1 cellular context compared by ENCODE assay signal in the genomic region with DNA sequence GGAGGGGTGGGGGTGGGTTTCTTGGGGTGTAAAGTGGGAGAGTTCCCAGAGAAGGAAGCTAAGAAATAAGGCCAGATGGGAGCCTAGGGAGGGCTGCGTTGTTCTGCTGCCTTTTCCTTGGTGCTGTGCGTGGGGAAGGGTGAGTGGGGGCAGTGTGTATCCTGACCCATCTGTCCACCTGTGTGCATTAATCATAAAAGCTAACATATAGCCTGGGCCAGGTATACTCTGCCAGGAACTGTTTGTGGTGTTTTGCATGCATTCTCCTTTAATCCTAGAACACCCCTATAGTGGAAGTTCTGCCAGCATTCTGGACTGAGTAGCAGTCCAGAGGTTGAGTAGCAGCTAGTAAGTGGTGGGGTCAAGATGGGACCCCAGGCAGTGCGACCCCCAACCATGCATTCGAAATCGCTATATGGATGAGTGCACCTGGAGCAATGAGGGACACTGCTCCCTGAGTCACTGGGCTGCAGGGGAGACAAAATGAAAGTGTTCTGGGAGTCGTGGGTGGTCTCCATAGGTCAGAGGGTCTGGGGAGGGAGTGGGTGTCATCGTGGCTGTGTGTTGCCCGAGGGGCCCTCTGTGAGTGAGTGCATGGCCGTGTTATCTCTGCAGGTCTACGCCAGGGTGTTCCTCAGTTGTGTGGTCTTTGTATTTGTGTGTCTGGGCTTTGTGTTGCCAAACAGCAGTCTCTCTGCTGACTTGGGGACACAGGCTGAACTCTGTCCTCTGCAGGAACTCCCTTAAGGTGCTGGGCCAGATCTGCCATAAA.
TF ChIP-seq lines count a peak whose summit lies in the region.

No MANE protein-coding gene starts in this region.

TF ChIP-seq in HepG2, 621 proteins besides CTCF, POLR2A, EP300 and RAD21 (continued from another document and continues in another):
- TF ChIP-seq, protein P1, sequence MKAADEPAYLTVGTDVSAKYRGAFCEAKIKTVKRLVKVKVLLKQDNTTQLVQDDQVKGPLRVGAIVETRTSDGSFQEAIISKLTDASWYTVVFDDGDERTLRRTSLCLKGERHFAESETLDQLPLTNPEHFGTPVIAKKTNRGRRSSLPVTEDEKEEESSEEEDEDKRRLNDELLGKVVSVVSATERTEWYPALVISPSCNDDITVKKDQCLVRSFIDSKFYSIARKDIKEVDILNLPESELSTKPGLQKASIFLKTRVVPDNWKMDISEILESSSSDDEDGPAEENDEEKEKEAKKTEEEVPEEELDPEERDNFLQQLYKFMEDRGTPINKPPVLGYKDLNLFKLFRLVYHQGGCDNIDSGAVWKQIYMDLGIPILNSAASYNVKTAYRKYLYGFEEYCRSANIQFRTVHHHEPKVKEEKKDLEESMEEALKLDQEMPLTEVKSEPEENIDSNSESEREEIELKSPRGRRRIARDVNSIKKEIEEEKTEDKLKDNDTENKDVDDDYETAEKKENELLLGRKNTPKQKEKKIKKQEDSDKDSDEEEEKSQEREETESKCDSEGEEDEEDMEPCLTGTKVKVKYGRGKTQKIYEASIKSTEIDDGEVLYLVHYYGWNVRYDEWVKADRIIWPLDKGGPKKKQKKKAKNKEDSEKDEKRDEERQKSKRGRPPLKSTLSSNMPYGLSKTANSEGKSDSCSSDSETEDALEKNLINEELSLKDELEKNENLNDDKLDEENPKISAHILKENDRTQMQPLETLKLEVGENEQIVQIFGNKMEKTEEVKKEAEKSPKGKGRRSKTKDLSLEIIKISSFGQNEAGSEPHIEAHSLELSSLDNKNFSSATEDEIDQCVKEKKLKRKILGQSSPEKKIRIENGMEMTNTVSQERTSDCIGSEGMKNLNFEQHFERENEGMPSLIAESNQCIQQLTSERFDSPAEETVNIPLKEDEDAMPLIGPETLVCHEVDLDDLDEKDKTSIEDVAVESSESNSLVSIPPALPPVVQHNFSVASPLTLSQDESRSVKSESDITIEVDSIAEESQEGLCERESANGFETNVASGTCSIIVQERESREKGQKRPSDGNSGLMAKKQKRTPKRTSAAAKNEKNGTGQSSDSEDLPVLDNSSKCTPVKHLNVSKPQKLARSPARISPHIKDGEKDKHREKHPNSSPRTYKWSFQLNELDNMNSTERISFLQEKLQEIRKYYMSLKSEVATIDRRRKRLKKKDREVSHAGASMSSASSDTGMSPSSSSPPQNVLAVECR (CRISPR knock-in tag; IDR thresholded peaks at IDR 0.05; ENCODE audit: borderline replicate concordance): peak; percentile 75
- TF ChIP-seq ZNF670 (CRISPR knock-in tag; IDR thresholded peaks at IDR 0.05; ENCODE audit: borderline replicate concordance) (no peak), NR2C2 (CRISPR knock-in tag; IDR thresholded peaks at IDR 0.05; ENCODE audit: borderline replicate concordance) (no peak), ZNF350 (CRISPR knock-in tag; IDR thresholded peaks at IDR 0.05; ENCODE audit: borderline replicate concordance, low read depth) (no peak), SOX5 (CRISPR knock-in tag; IDR thresholded peaks at IDR 0.05; ENCODE audit: borderline replicate concordance) (no peak), SETDB1 (CRISPR knock-in tag; IDR thresholded peaks at IDR 0.05; ENCODE audit: borderline replicate concordance) (no peak), RXRA (CRISPR knock-in tag; IDR thresholded peaks at IDR 0.05) (no peak), ZNF367 (CRISPR knock-in tag; IDR thresholded peaks at IDR 0.05; ENCODE audit: borderline replicate concordance) (no peak), ZNF24 (IDR thresholded peaks at IDR 0.05) (no peak), SMC3 (IDR thresholded peaks at IDR 0.05; ENCODE audit: low read length) (0 out of 2 replicates have a peak, but pooled peaks have one; percentile 5), GATAD2A (CRISPR knock-in tag; IDR thresholded peaks at IDR 0.05) (no peak), ZNF616 (CRISPR knock-in tag; IDR thresholded peaks at IDR 0.05; ENCODE audit: low read depth) (no peak), ZNF317 (CRISPR knock-in tag; IDR thresholded peaks at IDR 0.05) (peak; percentile 35; the same call in 1 of the 2 replicates), GATAD1 (CRISPR knock-in tag; IDR thresholded peaks at IDR 0.05) (0 out of 2 replicates have a peak, but pooled peaks have one; percentile 15), ZNF296 (CRISPR knock-in tag; conservative IDR thresholded peaks at IDR 0.05) (0 out of 2 replicates have a peak, but pooled peaks have one; percentile 21), ZNF776 (CRISPR knock-in tag; IDR thresholded peaks at IDR 0.05) (0 out of 2 replicates have a peak, but pooled peaks have one; percentile 36), SNRNP70 (IDR thresholded peaks at IDR 0.05; ENCODE audit: low read depth, low read length) (no peak), SAP130 (CRISPR knock-in tag; IDR thresholded peaks at IDR 0.05; ENCODE audit: low read depth) (peak; percentile 12; the same call in 1 of the 2 replicates), ZNF430 (CRISPR knock-in tag; IDR thresholded peaks at IDR 0.05) (0 out of 2 replicates have a peak, but pooled peaks have one; percentile 39), ZNF383 (CRISPR knock-in tag; IDR thresholded peaks at IDR 0.05; ENCODE audit: borderline replicate concordance) (no peak), NRL (CRISPR knock-in tag; IDR thresholded peaks at IDR 0.05; ENCODE audit: borderline replicate concordance) (peak; percentile 69; the same call in 1 of the 2 replicates), PPARG (CRISPR knock-in tag; conservative IDR thresholded peaks at IDR 0.05) (no peak), DNMT1 (CRISPR knock-in tag; IDR thresholded peaks at IDR 0.05) (0 out of 2 replicates have a peak, but pooled peaks have one; percentile 55), NFYB (CRISPR knock-in tag; IDR thresholded peaks at IDR 0.05) (no peak)
- TF ChIP-seq, protein P2, sequence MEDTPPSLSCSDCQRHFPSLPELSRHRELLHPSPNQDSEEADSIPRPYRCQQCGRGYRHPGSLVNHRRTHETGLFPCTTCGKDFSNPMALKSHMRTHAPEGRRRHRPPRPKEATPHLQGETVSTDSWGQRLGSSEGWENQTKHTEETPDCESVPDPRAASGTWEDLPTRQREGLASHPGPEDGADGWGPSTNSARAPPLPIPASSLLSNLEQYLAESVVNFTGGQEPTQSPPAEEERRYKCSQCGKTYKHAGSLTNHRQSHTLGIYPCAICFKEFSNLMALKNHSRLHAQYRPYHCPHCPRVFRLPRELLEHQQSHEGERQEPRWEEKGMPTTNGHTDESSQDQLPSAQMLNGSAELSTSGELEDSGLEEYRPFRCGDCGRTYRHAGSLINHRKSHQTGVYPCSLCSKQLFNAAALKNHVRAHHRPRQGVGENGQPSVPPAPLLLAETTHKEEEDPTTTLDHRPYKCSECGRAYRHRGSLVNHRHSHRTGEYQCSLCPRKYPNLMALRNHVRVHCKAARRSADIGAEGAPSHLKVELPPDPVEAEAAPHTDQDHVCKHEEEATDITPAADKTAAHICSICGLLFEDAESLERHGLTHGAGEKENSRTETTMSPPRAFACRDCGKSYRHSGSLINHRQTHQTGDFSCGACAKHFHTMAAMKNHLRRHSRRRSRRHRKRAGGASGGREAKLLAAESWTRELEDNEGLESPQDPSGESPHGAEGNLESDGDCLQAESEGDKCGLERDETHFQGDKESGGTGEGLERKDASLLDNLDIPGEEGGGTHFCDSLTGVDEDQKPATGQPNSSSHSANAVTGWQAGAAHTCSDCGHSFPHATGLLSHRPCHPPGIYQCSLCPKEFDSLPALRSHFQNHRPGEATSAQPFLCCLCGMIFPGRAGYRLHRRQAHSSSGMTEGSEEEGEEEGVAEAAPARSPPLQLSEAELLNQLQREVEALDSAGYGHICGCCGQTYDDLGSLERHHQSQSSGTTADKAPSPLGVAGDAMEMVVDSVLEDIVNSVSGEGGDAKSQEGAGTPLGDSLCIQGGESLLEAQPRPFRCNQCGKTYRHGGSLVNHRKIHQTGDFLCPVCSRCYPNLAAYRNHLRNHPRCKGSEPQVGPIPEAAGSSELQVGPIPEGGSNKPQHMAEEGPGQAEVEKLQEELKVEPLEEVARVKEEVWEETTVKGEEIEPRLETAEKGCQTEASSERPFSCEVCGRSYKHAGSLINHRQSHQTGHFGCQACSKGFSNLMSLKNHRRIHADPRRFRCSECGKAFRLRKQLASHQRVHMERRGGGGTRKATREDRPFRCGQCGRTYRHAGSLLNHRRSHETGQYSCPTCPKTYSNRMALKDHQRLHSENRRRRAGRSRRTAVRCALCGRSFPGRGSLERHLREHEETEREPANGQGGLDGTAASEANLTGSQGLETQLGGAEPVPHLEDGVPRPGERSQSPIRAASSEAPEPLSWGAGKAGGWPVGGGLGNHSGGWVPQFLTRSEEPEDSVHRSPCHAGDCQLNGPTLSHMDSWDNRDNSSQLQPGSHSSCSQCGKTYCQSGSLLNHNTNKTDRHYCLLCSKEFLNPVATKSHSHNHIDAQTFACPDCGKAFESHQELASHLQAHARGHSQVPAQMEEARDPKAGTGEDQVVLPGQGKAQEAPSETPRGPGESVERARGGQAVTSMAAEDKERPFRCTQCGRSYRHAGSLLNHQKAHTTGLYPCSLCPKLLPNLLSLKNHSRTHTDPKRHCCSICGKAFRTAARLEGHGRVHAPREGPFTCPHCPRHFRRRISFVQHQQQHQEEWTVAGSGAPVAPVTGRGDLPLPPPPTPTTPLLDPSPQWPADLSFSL (CRISPR knock-in tag; IDR thresholded peaks at IDR 0.05): peak; percentile 99
- TF ChIP-seq, protein P3, sequence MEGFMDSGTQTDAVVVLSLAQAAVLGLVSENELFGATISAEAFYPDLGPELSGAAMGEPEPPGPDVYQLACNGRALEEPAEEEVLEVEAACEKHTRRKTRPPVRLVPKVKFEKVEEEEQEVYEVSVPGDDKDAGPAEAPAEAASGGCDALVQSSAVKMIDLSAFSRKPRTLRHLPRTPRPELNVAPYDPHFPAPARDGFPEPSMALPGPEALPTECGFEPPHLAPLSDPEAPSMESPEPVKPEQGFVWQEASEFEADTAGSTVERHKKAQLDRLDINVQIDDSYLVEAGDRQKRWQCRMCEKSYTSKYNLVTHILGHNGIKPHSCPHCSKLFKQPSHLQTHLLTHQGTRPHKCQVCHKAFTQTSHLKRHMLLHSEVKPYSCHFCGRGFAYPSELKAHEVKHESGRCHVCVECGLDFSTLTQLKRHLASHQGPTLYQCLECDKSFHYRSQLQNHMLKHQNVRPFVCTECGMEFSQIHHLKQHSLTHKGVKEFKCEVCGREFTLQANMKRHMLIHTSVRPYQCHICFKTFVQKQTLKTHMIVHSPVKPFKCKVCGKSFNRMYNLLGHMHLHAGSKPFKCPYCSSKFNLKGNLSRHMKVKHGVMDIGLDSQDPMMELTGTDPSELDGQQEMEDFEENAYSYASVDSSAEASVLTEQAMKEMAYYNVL (CRISPR knock-in tag; IDR thresholded peaks at IDR 0.05; ENCODE audit: borderline replicate concordance): no peak
- TF ChIP-seq, protein P4, sequence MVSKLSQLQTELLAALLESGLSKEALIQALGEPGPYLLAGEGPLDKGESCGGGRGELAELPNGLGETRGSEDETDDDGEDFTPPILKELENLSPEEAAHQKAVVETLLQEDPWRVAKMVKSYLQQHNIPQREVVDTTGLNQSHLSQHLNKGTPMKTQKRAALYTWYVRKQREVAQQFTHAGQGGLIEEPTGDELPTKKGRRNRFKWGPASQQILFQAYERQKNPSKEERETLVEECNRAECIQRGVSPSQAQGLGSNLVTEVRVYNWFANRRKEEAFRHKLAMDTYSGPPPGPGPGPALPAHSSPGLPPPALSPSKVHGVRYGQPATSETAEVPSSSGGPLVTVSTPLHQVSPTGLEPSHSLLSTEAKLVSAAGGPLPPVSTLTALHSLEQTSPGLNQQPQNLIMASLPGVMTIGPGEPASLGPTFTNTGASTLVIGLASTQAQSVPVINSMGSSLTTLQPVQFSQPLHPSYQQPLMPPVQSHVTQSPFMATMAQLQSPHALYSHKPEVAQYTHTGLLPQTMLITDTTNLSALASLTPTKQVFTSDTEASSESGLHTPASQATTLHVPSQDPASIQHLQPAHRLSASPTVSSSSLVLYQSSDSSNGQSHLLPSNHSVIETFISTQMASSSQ (IDR thresholded peaks at IDR 0.05; ENCODE audit: low read depth): no peak
- TF ChIP-seq, protein P4 (CRISPR knock-in tag; IDR thresholded peaks at IDR 0.05; ENCODE audit: borderline replicate concordance): 0 out of 2 replicates have a peak, but pooled peaks have one; percentile 25
- TF ChIP-seq, protein P5, sequence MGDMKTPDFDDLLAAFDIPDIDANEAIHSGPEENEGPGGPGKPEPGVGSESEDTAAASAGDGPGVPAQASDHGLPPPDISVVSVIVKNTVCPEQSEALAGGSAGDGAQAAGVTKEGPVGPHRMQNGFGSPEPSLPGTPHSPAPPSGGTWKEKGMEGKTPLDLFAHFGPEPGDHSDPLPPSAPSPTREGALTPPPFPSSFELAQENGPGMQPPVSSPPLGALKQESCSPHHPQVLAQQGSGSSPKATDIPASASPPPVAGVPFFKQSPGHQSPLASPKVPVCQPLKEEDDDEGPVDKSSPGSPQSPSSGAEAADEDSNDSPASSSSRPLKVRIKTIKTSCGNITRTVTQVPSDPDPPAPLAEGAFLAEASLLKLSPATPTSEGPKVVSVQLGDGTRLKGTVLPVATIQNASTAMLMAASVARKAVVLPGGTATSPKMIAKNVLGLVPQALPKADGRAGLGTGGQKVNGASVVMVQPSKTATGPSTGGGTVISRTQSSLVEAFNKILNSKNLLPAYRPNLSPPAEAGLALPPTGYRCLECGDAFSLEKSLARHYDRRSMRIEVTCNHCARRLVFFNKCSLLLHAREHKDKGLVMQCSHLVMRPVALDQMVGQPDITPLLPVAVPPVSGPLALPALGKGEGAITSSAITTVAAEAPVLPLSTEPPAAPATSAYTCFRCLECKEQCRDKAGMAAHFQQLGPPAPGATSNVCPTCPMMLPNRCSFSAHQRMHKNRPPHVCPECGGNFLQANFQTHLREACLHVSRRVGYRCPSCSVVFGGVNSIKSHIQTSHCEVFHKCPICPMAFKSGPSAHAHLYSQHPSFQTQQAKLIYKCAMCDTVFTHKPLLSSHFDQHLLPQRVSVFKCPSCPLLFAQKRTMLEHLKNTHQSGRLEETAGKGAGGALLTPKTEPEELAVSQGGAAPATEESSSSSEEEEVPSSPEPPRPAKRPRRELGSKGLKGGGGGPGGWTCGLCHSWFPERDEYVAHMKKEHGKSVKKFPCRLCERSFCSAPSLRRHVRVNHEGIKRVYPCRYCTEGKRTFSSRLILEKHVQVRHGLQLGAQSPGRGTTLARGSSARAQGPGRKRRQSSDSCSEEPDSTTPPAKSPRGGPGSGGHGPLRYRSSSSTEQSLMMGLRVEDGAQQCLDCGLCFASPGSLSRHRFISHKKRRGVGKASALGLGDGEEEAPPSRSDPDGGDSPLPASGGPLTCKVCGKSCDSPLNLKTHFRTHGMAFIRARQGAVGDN (CRISPR knock-in tag; IDR thresholded peaks at IDR 0.05): peak; percentile 27; the same call in 1 of the 2 replicates
- TF ChIP-seq, protein P6, sequence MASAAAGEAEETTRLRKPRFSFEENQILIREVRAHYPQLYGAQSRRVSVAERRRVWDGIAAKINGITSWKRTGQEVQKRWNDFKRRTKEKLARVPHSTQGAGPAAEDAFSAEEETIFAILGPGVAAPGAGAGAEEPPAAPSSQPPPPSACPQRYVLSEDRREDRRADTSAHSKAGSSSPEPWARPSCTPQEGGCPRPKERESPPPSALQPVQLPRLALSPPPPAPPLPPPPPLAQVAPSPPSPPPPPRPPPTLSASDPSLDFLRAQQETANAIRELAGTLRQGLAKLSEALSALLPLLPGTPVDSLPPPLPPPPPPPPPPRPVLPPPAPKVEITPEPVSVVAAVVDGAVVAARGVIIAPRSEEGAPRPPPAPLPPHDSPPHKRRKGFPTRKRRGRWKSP (CRISPR knock-in tag; IDR thresholded peaks at IDR 0.05): 0 out of 2 replicates have a peak, but pooled peaks have one; percentile 46
